ENCODE assay signal across 20 cellular contexts in the genomic region with DNA sequence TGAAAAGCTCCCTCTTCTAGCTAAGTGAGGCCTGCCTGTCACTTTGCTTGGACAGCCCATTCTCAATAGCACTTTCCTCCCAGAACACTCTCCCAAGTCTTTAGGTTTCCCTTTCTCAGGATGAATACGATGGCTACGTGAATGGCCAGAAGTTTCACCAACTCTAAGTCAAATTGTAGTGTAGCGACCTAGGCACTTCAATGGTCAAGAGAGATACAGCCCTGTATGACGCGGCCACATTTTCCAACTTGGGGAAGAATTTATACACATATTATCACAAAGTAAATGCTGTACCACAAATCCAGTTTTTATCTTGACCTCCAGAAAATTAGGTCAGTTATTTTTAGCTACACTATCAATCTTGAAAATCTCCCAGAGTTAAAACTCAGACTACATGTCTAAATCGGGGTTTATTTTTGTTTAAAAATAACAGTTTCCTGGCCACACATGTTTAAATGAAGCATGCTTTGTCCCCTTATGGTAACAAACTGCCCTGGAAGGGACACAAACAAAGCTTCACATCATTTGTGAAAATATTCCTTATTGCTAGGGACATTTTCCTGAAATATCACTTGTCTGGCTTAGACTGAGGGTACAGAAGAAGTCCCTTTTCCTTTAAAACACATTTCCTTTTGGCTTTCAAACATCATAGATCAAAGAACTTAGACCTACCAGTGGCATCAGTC.
DNase-seq lines count a peak whose midpoint lies in the region; ATAC-seq, FAIRE-seq and TF ChIP-seq lines count a peak whose summit lies in the region.
"Had no signal": no experiment of that assay in that cellular context is flagged by ENCODE, and none has a peak within 500 bp of the region (broad histone marks: within the 10 kb centered on the region; RNA-seq: fewer than 3 reads in every experiment).

No MANE protein-coding gene starts in this region.

- TF ChIP-seq EP300 in HepG2 (IDR thresholded peaks at IDR 0.05; ENCODE audit: low read depth in 2 of 2, low read length in 2 of 2) (no peak), HepG2 (CRISPR knock-in tag; IDR thresholded peaks at IDR 0.05; ENCODE audit: borderline replicate concordance) (no peak)

- H3K4me3 ChIP-seq in liver (ENCODE audit: low read depth in 1 of 3, low read length in 3 of 3) (no peak overlapping the region), HepG2 (replicated peaks in 1 of 3; ENCODE audit: insufficient read depth in 1 of 3, low read depth in 2 of 3, low read length in 3 of 3) (no peak overlapping the region), spleen (no peak overlapping the region), aorta (ENCODE audit: low read length in 2 of 2) (no peak overlapping the region), lower leg skin (ENCODE audit: low read depth, poor library complexity, severe bottlenecking) (no peak overlapping the region)
- H3K4me3 ChIP-seq: SK-N-MC had no signal

- no peak for FAIRE-seq in HepG2 (lab: Jason Lieb, UNC)
- FAIRE-seq: small intestine had no signal

- H3K9ac ChIP-seq in liver (ENCODE audit: low read depth in 1 of 2, low read length in 2 of 2) (no peak overlapping the region), HepG2 (ENCODE audit: insufficient read depth, low read depth, low read length) (no peak overlapping the region)

- H3K4me2 ChIP-seq in HepG2 (ENCODE audit: low read depth, low read length): no peak overlapping the region

- no peak for DNase-seq in HepG2 (ENCODE audit: low spot score)
- no peak for DNase-seq in spleen
- no peak for DNase-seq in aorta
- DNase-seq in DMS79 (lab: John Stamatoyannopoulos, UW): no peak
- DNase-seq in lower leg skin (ENCODE audit: low spot score in 2 of 2): no peak
- DNase-seq: activated CD4-positive, alpha-beta T cell treated with anti-CD3 and anti-CD28 coated beads for 1 hour; CD4-positive, CD25-positive, alpha-beta regulatory T cell; foreskin keratinocyte; left colon; NCI-H1436 treated with DMSO at 0.1 percent for 48 hours; NCI-H2171 treated with DMSO at 0.1 percent for 48 hours; PC-3; small intestine; stimulated activated CD4-positive, alpha-beta T cell treated with anti-CD3 and anti-CD28 coated beads, Interleukin-4, amount 100 ng/mL, for 24 hours; T1000; trophoblast cell had no signal

- H3K4me1 ChIP-seq in liver (ENCODE audit: control insufficient read depth in 4 of 4, insufficient read depth in 4 of 4, low read length in 3 of 4): peaks cover 0 to 3% (median 0%) of the 10 kb centered on the region in 4 donors
- no peaks in the 10 kb centered on the region for H3K4me1 ChIP-seq in HepG2 (ENCODE audit: insufficient read depth, low read length)
- H3K4me1 ChIP-seq in spleen: peaks cover 0 to 23% (median 10%) of the 10 kb centered on the region in 6 donors
- H3K4me1 ChIP-seq in aorta (ENCODE audit: control insufficient read depth in 1 of 2, insufficient read depth in 2 of 2, low read length in 2 of 2): peaks cover 6 to 12% of the 10 kb centered on the region in 2 donors

- H3K27me3 ChIP-seq in liver (ENCODE audit: control insufficient read depth in 4 of 4, insufficient read depth in 4 of 4, low read length in 3 of 4) (no peaks in the 10 kb centered on the region), HepG2 (ENCODE audit: control insufficient read depth in 1 of 2, insufficient read depth in 2 of 2, low read length in 2 of 2) (no peaks in the 10 kb centered on the region; a peak in 1 of 5 replicates), layer of hippocampus (ENCODE audit: control insufficient read depth, insufficient read depth, low read length) (no peaks in the 10 kb centered on the region), spleen (replicated peaks in 1 of 7) (no peaks in the 10 kb centered on the region), aorta (ENCODE audit: control insufficient read depth in 1 of 2, insufficient read depth in 2 of 2, low read length in 1 of 2) (no peaks in the 10 kb centered on the region)
- H3K27me3 ChIP-seq: foreskin keratinocyte had no signal

- WGBS in liver: 79% methylated on average over 6 of the region's 6 CpGs
- WGBS in HepG2 (ENCODE audit: low lambda C conversion rate): 76% methylated on average over 6 of the region's 6 CpGs
- WGBS in spleen, 5 donors: 73 to 87% (median 78%) methylated on average over 6 of the region's 6 CpGs
- WGBS in aorta, 2 donors: 2 to 10% methylated on average over 6 of the region's 6 CpGs
- WGBS in lower leg skin, 2 donors: 75 to 77% methylated on average over 6 of the region's 6 CpGs

- TF ChIP-seq POLR2A in HepG2 (IDR thresholded peaks at IDR 0.05; ENCODE audit: insufficient read depth in 1 of 2, low read depth in 2 of 2, low read length in 2 of 2) (no peak), spleen (IDR thresholded peaks at IDR 0.05) (no peak), lower leg skin (IDR thresholded peaks at IDR 0.05) (no peak)

- H3K9me3 ChIP-seq in liver (ENCODE audit: control insufficient read depth in 4 of 4, low read length in 3 of 4) (no peaks in the 10 kb centered on the region), HepG2 (ENCODE audit: low read length) (no peaks in the 10 kb centered on the region), spleen (no peaks in the 10 kb centered on the region), aorta (ENCODE audit: control insufficient read depth, low read length) (no peaks in the 10 kb centered on the region)

- no peaks in the 10 kb centered on the region for H4K20me1 ChIP-seq in HepG2 (ENCODE audit: insufficient read depth, low read length)

- TF ChIP-seq CTCF in liver (IDR thresholded peaks at IDR 0.05; ENCODE audit: low read depth, low read length, missing input control) (no peak), HepG2 (CRISPR knock-in tag; IDR thresholded peaks at IDR 0.05) (no peak), spleen (IDR thresholded peaks at IDR 0.05 in 8 of 11, conservative IDR thresholded peaks at IDR 0.05 in 3 of 11) (no peak), lower leg skin (IDR thresholded peaks at IDR 0.05) (no peak)

- H3K79me2 ChIP-seq in HepG2 (ENCODE audit: insufficient read depth, low read length): no peaks in the 10 kb centered on the region

- in situ Hi-C loops in HepG2 (cut with HindIII; ENCODE audit: extremely low pct_ligation_motif_present, low pct_unique_long_range_greater_than_20kb): no loop called here

- no peak for TF ChIP-seq RAD21 in liver (IDR thresholded peaks at IDR 0.05)
- TF ChIP-seq RAD21 in HepG2 (CRISPR knock-in tag; IDR thresholded peaks at IDR 0.05): no peak

- H2AFZ ChIP-seq in HepG2 (ENCODE audit: low read length): no peak overlapping the region

- H3K36me3 ChIP-seq in liver (ENCODE audit: control insufficient read depth in 4 of 4, insufficient read depth in 3 of 4, low read depth in 1 of 4, low read length in 3 of 4): no peaks in the 10 kb centered on the region
- H3K36me3 ChIP-seq in HepG2 (replicated peaks in 1 of 2; ENCODE audit: control insufficient read depth in 1 of 2, insufficient read depth in 2 of 2, low read length in 2 of 2): 0 out of 5 replicates have a peak, but pooled peaks cover 2 to 5% of the 10 kb centered on the region in 2 experiments
- H3K36me3 ChIP-seq in spleen: no peaks in the 10 kb centered on the region
- H3K36me3 ChIP-seq in aorta (ENCODE audit: control insufficient read depth in 1 of 2, insufficient read depth in 2 of 2, low read length in 1 of 2): no peaks in the 10 kb centered on the region

- no TSS peak for BruUV-seq in HepG2 (replicated peaks; lab: Mats Ljungman, UMichigan)

- intact Hi-C loops in HepG2 (cut with micrococcal nuclease; ENCODE audit: unreplicated experiment) (no loop called here), spleen (cut with DNase I; ENCODE audit: low total_unique reads) (no loop called here), aorta (cut with DNase I) (no loop called here), lower leg skin (cut with DNase I; ENCODE audit: low total_unique reads) (no loop called here)

- ATAC-seq in HepG2: no peak
- ATAC-seq in aorta (ENCODE audit: low FRiP score): peak; percentile 65
- no peak for ATAC-seq in GM19395 (IDR thresholded peaks at IDR 0.05; ENCODE audit: unreplicated experiment)
- ATAC-seq: foreskin keratinocyte, left colon, PC-3 had no signal

- H3K27ac ChIP-seq in liver (ENCODE audit: low read depth in 1 of 2, low read length in 2 of 2) (peak overlapping the region; percentile 15 to 61), HepG2 (ENCODE audit: extremely low read length, insufficient read depth, low read length) (no peak overlapping the region), layer of hippocampus (ENCODE audit: low read depth, low read length) (peak overlapping the region; percentile 90), spleen (peak overlapping the region in 7 of 8 donors; percentile 6 to 77 (median 49)), aorta (ENCODE audit: low read depth in 1 of 2, low read length in 2 of 2) (peak overlapping the region; percentile 75 to 82)
- H3K27ac ChIP-seq: foreskin keratinocyte, SK-N-MC had no signal

- POLR2A ChIA-PET in HepG2 (lab: Yijun Ruan, JAX): no interaction called here

- CTCF ChIA-PET in HepG2 (lab: Yijun Ruan, JAX; ENCODE audit: low intra/inter-chr PET ratio, low total read pairs): no interaction called here

TF ChIP-seq in liver, 16 proteins besides CTCF, POLR2A, EP300 and RAD21:
- TF ChIP-seq FOXA2 (IDR thresholded peaks at IDR 0.05) (no peak), NR2F2 (IDR thresholded peaks at IDR 0.05) (peak; percentile 70)
